1 cellular context compared by ENCODE assay signal in genomic region chr9:36190388-36191289, GRCh38.
TF ChIP-seq lines count a peak whose summit lies in the region.

A gene with protein sequence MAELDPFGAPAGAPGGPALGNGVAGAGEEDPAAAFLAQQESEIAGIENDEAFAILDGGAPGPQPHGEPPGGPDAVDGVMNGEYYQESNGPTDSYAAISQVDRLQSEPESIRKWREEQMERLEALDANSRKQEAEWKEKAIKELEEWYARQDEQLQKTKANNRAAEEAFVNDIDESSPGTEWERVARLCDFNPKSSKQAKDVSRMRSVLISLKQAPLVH (plus strand): TSS chr9:36190921. CDS start chr9:36191057, 136 bp downstream.

TF ChIP-seq in K562, 482 proteins besides CTCF, POLR2A, EP300 and RAD21 (continued from another document and continues in another):
- TF ChIP-seq NFXL1 (CRISPR knock-in tag; IDR thresholded peaks at IDR 0.05), result no peak
- no peak for TF ChIP-seq SNAPC5 (CRISPR knock-in tag; IDR thresholded peaks at IDR 0.05)
- TF ChIP-seq, protein P1, sequence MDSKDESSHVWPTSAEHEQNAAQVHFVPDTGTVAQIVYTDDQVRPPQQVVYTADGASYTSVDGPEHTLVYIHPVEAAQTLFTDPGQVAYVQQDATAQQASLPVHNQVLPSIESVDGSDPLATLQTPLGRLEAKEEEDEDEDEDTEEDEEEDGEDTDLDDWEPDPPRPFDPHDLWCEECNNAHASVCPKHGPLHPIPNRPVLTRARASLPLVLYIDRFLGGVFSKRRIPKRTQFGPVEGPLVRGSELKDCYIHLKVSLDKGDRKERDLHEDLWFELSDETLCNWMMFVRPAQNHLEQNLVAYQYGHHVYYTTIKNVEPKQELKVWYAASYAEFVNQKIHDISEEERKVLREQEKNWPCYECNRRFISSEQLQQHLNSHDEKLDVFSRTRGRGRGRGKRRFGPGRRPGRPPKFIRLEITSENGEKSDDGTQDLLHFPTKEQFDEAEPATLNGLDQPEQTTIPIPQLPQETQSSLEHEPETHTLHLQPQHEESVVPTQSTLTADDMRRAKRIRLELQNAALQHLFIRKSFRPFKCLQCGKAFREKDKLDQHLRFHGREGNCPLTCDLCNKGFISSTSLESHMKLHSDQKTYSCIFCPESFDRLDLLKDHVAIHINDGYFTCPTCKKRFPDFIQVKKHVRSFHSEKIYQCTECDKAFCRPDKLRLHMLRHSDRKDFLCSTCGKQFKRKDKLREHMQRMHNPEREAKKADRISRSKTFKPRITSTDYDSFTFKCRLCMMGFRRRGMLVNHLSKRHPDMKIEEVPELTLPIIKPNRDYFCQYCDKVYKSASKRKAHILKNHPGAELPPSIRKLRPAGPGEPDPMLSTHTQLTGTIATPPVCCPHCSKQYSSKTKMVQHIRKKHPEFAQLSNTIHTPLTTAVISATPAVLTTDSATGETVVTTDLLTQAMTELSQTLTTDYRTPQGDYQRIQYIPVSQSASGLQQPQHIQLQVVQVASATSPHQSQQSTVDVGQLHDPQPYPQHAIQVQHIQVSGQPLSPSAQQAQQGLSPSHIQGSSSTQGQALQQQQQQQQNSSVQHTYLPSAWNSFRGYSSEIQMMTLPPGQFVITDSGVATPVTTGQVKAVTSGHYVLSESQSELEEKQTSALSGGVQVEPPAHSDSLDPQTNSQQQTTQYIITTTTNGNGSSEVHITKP (IDR thresholded peaks at IDR 0.05; ENCODE audit: partially characterized antibody), result peak; percentile 41
- 0 out of 4 replicates have a peak, but pooled peaks of 1 of the 2 experiments have one; percentile 13 for TF ChIP-seq ZMIZ1 (IDR thresholded peaks at IDR 0.05; ENCODE audit: low read depth in 2 of 2, low read length in 2 of 2)
- peak; percentile 90 for TF ChIP-seq RBBP5 (IDR thresholded peaks at IDR 0.05; ENCODE audit: borderline replicate concordance, insufficient read depth, low read length, poor library complexity, severe bottlenecking)
- no peak for TF ChIP-seq SNIP1 (IDR thresholded peaks at IDR 0.05; ENCODE audit: low read depth)
- TF ChIP-seq TBP (optimal IDR thresholded peaks at IDR 0.05; ENCODE audit: low read depth, low read length), result peak; percentile 78
- TF ChIP-seq ZNF280A (IDR thresholded peaks at IDR 0.05; ENCODE audit: low read depth, partially characterized antibody), result no peak
- peak; percentile 40 for TF ChIP-seq L3MBTL2 (IDR thresholded peaks at IDR 0.05)
- TF ChIP-seq HOXB6 (CRISPR knock-in tag; IDR thresholded peaks at IDR 0.05; ENCODE audit: borderline replicate concordance), result no peak
- TF ChIP-seq COPS2 (conservative IDR thresholded peaks at IDR 0.05), result no peak
- no peak for TF ChIP-seq ZNF444 (CRISPR knock-in tag; IDR thresholded peaks at IDR 0.05)
- TF ChIP-seq POLR2H (tag; IDR thresholded peaks at IDR 0.05; ENCODE audit: low read depth), result peak; percentile 85
- TF ChIP-seq ELF2 (CRISPR knock-in tag; IDR thresholded peaks at IDR 0.05), result peak; percentile 72
- TF ChIP-seq ZBTB12 (CRISPR knock-in tag; IDR thresholded peaks at IDR 0.05), result no peak
- no peak for TF ChIP-seq DNMT1 (IDR thresholded peaks at IDR 0.05)
- TF ChIP-seq ZFP1 (CRISPR knock-in tag; IDR thresholded peaks at IDR 0.05), result no peak
- no peak for TF ChIP-seq CSDE1 (IDR thresholded peaks at IDR 0.05)
- no peak for TF ChIP-seq RBM22 (IDR thresholded peaks at IDR 0.05; ENCODE audit: low read depth, low read length, poor library complexity, severe bottlenecking)
- TF ChIP-seq TRIM28 (IDR thresholded peaks at IDR 0.05), result no peak
- no peak for TF ChIP-seq CHD4 (IDR thresholded peaks at IDR 0.05; ENCODE audit: insufficient read depth, insufficient replicate concordance, low read depth, low read length, poor library complexity, severe bottlenecking)
- peak; percentile 91 to 92 for TF ChIP-seq NRF1 (conservative IDR thresholded peaks at IDR 0.05 in 1 of 2, IDR thresholded peaks at IDR 0.05 in 1 of 2)
- TF ChIP-seq, protein P2, sequence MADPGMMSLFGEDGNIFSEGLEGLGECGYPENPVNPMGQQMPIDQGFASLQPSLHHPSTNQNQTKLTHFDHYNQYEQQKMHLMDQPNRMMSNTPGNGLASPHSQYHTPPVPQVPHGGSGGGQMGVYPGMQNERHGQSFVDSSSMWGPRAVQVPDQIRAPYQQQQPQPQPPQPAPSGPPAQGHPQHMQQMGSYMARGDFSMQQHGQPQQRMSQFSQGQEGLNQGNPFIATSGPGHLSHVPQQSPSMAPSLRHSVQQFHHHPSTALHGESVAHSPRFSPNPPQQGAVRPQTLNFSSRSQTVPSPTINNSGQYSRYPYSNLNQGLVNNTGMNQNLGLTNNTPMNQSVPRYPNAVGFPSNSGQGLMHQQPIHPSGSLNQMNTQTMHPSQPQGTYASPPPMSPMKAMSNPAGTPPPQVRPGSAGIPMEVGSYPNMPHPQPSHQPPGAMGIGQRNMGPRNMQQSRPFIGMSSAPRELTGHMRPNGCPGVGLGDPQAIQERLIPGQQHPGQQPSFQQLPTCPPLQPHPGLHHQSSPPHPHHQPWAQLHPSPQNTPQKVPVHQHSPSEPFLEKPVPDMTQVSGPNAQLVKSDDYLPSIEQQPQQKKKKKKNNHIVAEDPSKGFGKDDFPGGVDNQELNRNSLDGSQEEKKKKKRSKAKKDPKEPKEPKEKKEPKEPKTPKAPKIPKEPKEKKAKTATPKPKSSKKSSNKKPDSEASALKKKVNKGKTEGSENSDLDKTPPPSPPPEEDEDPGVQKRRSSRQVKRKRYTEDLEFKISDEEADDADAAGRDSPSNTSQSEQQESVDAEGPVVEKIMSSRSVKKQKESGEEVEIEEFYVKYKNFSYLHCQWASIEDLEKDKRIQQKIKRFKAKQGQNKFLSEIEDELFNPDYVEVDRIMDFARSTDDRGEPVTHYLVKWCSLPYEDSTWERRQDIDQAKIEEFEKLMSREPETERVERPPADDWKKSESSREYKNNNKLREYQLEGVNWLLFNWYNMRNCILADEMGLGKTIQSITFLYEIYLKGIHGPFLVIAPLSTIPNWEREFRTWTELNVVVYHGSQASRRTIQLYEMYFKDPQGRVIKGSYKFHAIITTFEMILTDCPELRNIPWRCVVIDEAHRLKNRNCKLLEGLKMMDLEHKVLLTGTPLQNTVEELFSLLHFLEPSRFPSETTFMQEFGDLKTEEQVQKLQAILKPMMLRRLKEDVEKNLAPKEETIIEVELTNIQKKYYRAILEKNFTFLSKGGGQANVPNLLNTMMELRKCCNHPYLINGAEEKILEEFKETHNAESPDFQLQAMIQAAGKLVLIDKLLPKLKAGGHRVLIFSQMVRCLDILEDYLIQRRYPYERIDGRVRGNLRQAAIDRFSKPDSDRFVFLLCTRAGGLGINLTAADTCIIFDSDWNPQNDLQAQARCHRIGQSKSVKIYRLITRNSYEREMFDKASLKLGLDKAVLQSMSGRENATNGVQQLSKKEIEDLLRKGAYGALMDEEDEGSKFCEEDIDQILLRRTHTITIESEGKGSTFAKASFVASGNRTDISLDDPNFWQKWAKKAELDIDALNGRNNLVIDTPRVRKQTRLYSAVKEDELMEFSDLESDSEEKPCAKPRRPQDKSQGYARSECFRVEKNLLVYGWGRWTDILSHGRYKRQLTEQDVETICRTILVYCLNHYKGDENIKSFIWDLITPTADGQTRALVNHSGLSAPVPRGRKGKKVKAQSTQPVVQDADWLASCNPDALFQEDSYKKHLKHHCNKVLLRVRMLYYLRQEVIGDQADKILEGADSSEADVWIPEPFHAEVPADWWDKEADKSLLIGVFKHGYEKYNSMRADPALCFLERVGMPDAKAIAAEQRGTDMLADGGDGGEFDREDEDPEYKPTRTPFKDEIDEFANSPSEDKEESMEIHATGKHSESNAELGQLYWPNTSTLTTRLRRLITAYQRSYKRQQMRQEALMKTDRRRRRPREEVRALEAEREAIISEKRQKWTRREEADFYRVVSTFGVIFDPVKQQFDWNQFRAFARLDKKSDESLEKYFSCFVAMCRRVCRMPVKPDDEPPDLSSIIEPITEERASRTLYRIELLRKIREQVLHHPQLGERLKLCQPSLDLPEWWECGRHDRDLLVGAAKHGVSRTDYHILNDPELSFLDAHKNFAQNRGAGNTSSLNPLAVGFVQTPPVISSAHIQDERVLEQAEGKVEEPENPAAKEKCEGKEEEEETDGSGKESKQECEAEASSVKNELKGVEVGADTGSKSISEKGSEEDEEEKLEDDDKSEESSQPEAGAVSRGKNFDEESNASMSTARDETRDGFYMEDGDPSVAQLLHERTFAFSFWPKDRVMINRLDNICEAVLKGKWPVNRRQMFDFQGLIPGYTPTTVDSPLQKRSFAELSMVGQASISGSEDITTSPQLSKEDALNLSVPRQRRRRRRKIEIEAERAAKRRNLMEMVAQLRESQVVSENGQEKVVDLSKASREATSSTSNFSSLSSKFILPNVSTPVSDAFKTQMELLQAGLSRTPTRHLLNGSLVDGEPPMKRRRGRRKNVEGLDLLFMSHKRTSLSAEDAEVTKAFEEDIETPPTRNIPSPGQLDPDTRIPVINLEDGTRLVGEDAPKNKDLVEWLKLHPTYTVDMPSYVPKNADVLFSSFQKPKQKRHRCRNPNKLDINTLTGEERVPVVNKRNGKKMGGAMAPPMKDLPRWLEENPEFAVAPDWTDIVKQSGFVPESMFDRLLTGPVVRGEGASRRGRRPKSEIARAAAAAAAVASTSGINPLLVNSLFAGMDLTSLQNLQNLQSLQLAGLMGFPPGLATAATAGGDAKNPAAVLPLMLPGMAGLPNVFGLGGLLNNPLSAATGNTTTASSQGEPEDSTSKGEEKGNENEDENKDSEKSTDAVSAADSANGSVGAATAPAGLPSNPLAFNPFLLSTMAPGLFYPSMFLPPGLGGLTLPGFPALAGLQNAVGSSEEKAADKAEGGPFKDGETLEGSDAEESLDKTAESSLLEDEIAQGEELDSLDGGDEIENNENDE (IDR thresholded peaks at IDR 0.05; ENCODE audit: low read depth, low read length), result no peak
- TF ChIP-seq TCF7 (IDR thresholded peaks at IDR 0.05; ENCODE audit: borderline replicate concordance), result no peak
- no peak for TF ChIP-seq ZNF76 (CRISPR knock-in tag; IDR thresholded peaks at IDR 0.05; ENCODE audit: borderline replicate concordance)
- peak in 1 of 2 experiments; percentile 90; a peak in 2 of 4 replicates for TF ChIP-seq SRF (CRISPR knock-in tag; IDR thresholded peaks at IDR 0.05)
- TF ChIP-seq ZNF395 (CRISPR knock-in tag; IDR thresholded peaks at IDR 0.05), result no peak
